Comparison of ENCODE assay signal across 11 cellular contexts in the genomic region with DNA sequence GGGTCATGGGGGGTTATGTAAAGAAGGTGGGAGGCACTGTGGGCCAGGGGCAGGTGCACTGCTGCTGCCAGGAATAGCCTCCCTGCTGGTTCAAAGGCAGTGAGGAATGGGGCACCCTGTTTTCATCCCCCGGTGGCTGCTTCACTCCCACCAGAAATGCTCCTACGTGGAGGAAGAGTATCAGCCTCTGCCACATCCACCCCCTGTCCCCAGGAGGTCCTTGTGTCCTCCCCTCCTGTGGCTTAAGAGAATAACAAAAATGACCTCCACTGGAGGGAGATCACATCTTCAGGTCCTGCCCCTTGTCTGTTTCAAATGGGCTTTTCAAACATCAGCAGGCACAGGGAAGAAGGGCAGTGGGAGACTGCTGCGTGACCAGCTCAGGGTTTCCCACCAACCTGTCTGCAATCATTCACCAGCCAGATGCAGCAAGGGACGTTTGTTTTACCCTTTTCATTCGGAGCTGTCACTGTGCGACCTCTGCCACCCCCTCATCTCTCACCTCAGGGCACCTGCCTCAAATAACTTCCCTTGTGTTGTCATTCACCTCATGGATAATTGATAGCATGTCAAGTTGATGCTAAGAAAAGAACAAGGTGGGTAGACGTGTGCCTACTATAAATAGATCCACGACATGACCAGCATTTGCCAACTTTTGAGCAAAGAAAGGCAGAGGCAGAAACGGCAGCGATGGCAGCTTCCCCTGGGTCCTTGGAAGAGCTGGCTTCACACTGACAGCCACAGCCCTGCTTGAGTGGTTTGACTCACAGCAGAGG.
A peak's percentile ranks its signal among the peaks of the same experiment; 100 is the strongest.
DNase-seq lines count a peak whose midpoint lies in the region; ATAC-seq and TF ChIP-seq lines count a peak whose summit lies in the region.
"Had no signal": no experiment of that assay in that cellular context is flagged by ENCODE, and none has a peak within 500 bp of the region (broad histone marks: within the 10 kb centered on the region; RNA-seq: fewer than 3 reads in every experiment).

No MANE protein-coding gene starts in this region.

- H3K56ac ChIP-seq in mesendoderm (ENCODE audit: low read length): peak overlapping the region; percentile 25

- H3K9ac ChIP-seq in adipocyte (ENCODE audit: low read length): no peak overlapping the region
- H3K9ac ChIP-seq in mesendoderm (ENCODE audit: low read length): no peak overlapping the region

- H3K4me1 ChIP-seq in cardiac muscle cell (ENCODE audit: low read depth) (peaks cover 39% of the 10 kb centered on the region), adipocyte (ENCODE audit: control insufficient read depth, insufficient read depth, low read length) (peaks cover 25% of the 10 kb centered on the region), mesendoderm (ENCODE audit: control insufficient read depth, low read depth, low read length) (peaks cover 16% of the 10 kb centered on the region), aorta (ENCODE audit: control insufficient read depth in 1 of 2, insufficient read depth in 2 of 2, low read length in 2 of 2) (peaks cover 3 to 8% of the 10 kb centered on the region in 2 donors)

- H3K27ac ChIP-seq in cardiac muscle cell (peak overlapping the region; percentile 83), mesendoderm (ENCODE audit: low read depth, low read length) (peak overlapping the region; percentile 66), aorta (ENCODE audit: low read depth in 1 of 2, low read length in 2 of 2) (peak overlapping the region in 1 of 2 donors; percentile 39)

- H2BK120ac ChIP-seq in mesendoderm (ENCODE audit: low read depth, low read length): no peak overlapping the region

- H4K8ac ChIP-seq in mesendoderm (ENCODE audit: low read depth, low read length): no peak overlapping the region

- H4K5ac ChIP-seq in mesendoderm (ENCODE audit: low read length): no peak overlapping the region

- no peak for ATAC-seq in Right ventricle myocardium inferior
- no peak for ATAC-seq in aorta (ENCODE audit: low FRiP score)
- no peak for ATAC-seq in HG03045 (IDR thresholded peaks at IDR 0.05; ENCODE audit: unreplicated experiment)

- H3K36me3 ChIP-seq in cardiac muscle cell: no peaks in the 10 kb centered on the region
- H3K36me3 ChIP-seq in adipocyte (ENCODE audit: control insufficient read depth, insufficient read depth, low read length, severe bottlenecking): no peaks in the 10 kb centered on the region
- H3K36me3 ChIP-seq in mesendoderm (ENCODE audit: control insufficient read depth, insufficient read depth, low read length): no peaks in the 10 kb centered on the region
- no peaks in the 10 kb centered on the region for H3K36me3 ChIP-seq in aorta (ENCODE audit: control insufficient read depth in 1 of 2, insufficient read depth in 2 of 2, low read length in 1 of 2)

- H3K79me1 ChIP-seq in mesendoderm (ENCODE audit: low read length): no peaks in the 10 kb centered on the region

- no peak for TF ChIP-seq CTCF in cardiac muscle cell (IDR thresholded peaks at IDR 0.05; ENCODE audit: low read depth, low read length)

- H3K4me3 ChIP-seq in cardiac muscle cell: peak overlapping the region; percentile 7
- H3K4me3 ChIP-seq in adipocyte (ENCODE audit: low read length): peak overlapping the region; percentile 6
- H3K4me3 ChIP-seq in mesendoderm (ENCODE audit: low read length): no peak overlapping the region
- H3K4me3 ChIP-seq in aorta (ENCODE audit: low read length in 2 of 2): peak overlapping the region in 1 of 2 donors; percentile 21

- intact Hi-C loops in Right ventricle myocardium inferior (cut with DNase I): no loop called here
- intact Hi-C loops in aorta (cut with DNase I): no loop called here

- no CpG with 5 or more reads among the region's 10 CpGs for WGBS in mesendoderm (ENCODE audit: extremely low coverage, insufficient coverage, low lambda C conversion rate)
- WGBS in aorta, 2 donors: 16% methylated on average over 10 of the region's 10 CpGs

- no peaks in the 10 kb centered on the region for H3K27me3 ChIP-seq in cardiac muscle cell
- H3K27me3 ChIP-seq in adipocyte (replicated peaks; ENCODE audit: control insufficient read depth, insufficient read depth, low read length): no peaks in the 10 kb centered on the region
- H3K27me3 ChIP-seq in mesendoderm (ENCODE audit: insufficient read depth, low read length, poor library complexity): no peaks in the 10 kb centered on the region
- no peaks in the 10 kb centered on the region for H3K27me3 ChIP-seq in aorta (ENCODE audit: control insufficient read depth in 1 of 2, insufficient read depth in 2 of 2, low read length in 1 of 2)

- H2BK15ac ChIP-seq in mesendoderm (replicated peaks; ENCODE audit: low read depth): no peak overlapping the region

- no peaks in the 10 kb centered on the region for H3K9me3 ChIP-seq in cardiac muscle cell (ENCODE audit: low read depth)
- H3K9me3 ChIP-seq in adipocyte (ENCODE audit: control insufficient read depth, low read length): no peaks in the 10 kb centered on the region
- H3K9me3 ChIP-seq in aorta (ENCODE audit: control insufficient read depth, low read length): no peaks in the 10 kb centered on the region

- H2BK5ac ChIP-seq in mesendoderm (ENCODE audit: low read length): peak overlapping the region; percentile 29

- no peak overlapping the region for H3K4me2 ChIP-seq in mesendoderm (ENCODE audit: low read length)

- H3K4ac ChIP-seq in mesendoderm (ENCODE audit: low read depth, low read length): no peak overlapping the region

- H2AK5ac ChIP-seq in mesendoderm (ENCODE audit: low read length): no peak overlapping the region

- DNase-seq in cardiac muscle cell (ENCODE audit: low read depth in 1 of 2, low spot score in 1 of 2) (peak in 1 of 2 donors; percentile 70), Right ventricle myocardium inferior (ENCODE audit: missing footprints) (no peak), adipocyte (ENCODE audit: low read depth) (no peak), mesendoderm (peak; percentile 21), aorta (peak; percentile 57 to 75), NCI-H1048 (lab: John Stamatoyannopoulos, UW) (no peak)
- no peak for DNase-seq in activated CD8-positive, alpha-beta memory T cell treated with anti-CD3 and anti-CD28 coated beads, Interleukin-2, amount 50 U/mL, for 4 hours
- DNase-seq: ACHN; activated T-cell treated with anti-CD3 and anti-CD28 coated beads, Interleukin-2, amount 50 U/mL, for 1 hour; MM.1S had no signal

- no peak overlapping the region for H3K23ac ChIP-seq in mesendoderm (ENCODE audit: low read length)

- no peaks in the 10 kb centered on the region for H3K79me2 ChIP-seq in mesendoderm (ENCODE audit: control insufficient read depth, insufficient read depth, low read length)

- H3K18ac ChIP-seq in mesendoderm (ENCODE audit: low read length): no peak overlapping the region

Comparison
In these comparisons a context has a peak if more than half of its experiments do, and no peak if none do; other contexts are left out.
1. DNase-seq: peak in mesendoderm (single experiment) and aorta (2 of 2); none in Right ventricle myocardium inferior (single experiment), adipocyte (single experiment), NCI-H1048 (single experiment) and activated CD8-positive, alpha-beta memory T cell treated with anti-CD3 and anti-CD28 coated beads, Interleukin-2, amount 50 U/mL, for 4 hours (single experiment).